Comparison of ENCODE assay signal across 1 cellular context in the genomic region with DNA sequence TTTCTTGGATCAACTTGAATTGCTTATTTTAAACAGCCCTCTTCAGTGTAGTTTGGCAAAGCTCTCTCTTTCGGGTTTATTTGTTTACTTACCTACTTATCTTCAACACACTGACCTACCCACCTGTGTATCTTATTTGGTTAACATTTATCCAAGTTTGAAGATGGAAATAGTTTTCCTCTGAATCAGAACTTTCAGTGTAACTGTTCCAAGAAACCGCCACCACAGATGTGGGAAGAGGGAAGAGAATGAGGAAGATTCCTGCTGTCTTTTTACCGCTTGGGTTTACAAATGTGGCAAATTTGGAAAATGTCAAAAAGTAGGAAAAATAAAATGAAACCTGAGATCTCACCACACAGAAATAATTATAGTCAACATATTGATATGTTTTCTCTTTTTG.
A peak's percentile ranks its signal among the peaks of the same experiment; 100 is the strongest.
TF ChIP-seq lines count a peak whose summit lies in the region.

No MANE protein-coding gene starts in this region.

TF ChIP-seq in HepG2, 621 proteins besides CTCF, POLR2A, EP300 and RAD21 (continued from another document and continues in another):
- TF ChIP-seq ZBTB39 (CRISPR knock-in tag; IDR thresholded peaks at IDR 0.05) (no peak), ZNF136 (CRISPR knock-in tag; IDR thresholded peaks at IDR 0.05; ENCODE audit: low read depth) (no peak), AGO2 (optimal IDR thresholded peaks at IDR 0.05; ENCODE audit: low read depth, low read length) (no peak), KLF9 (CRISPR knock-in tag; IDR thresholded peaks at IDR 0.05; ENCODE audit: low read depth) (no peak), HMGA1 (CRISPR knock-in tag; conservative IDR thresholded peaks at IDR 0.05) (no peak), MAZ (IDR thresholded peaks at IDR 0.05; ENCODE audit: borderline replicate concordance, low read depth, low read length) (no peak), MAZ (CRISPR knock-in tag; IDR thresholded peaks at IDR 0.05; ENCODE audit: low read depth) (no peak), PAWR (CRISPR knock-in tag; IDR thresholded peaks at IDR 0.05; ENCODE audit: borderline replicate concordance) (no peak), SP4 (CRISPR knock-in tag; IDR thresholded peaks at IDR 0.05) (no peak), ZNF878 (CRISPR knock-in tag; IDR thresholded peaks at IDR 0.05) (peak; percentile 65; the same call in 1 of the 2 replicates), CSRNP2 (CRISPR knock-in tag; conservative IDR thresholded peaks at IDR 0.05; ENCODE audit: low read depth) (no peak), ZBTB44 (CRISPR knock-in tag; IDR thresholded peaks at IDR 0.05) (no peak), PLRG1 (conservative IDR thresholded peaks at IDR 0.05) (no peak), NFYB (CRISPR knock-in tag; IDR thresholded peaks at IDR 0.05) (no peak), TAF15 (IDR thresholded peaks at IDR 0.05; ENCODE audit: low read depth, low read length, poor library complexity, severe bottlenecking) (no peak), ZNF263 (CRISPR knock-in tag; IDR thresholded peaks at IDR 0.05) (no peak), DDIT3 (CRISPR knock-in tag; IDR thresholded peaks at IDR 0.05) (no peak), ZNF138 (CRISPR knock-in tag; IDR thresholded peaks at IDR 0.05; ENCODE audit: low read depth) (no peak), HIVEP1 (CRISPR knock-in tag; IDR thresholded peaks at IDR 0.05) (no peak), TRIM24 (CRISPR knock-in tag; IDR thresholded peaks at IDR 0.05) (no peak), KLF11 (CRISPR knock-in tag; IDR thresholded peaks at IDR 0.05) (no peak; the same call in 1 of the 2 replicates), CBX2 (IDR thresholded peaks at IDR 0.05; ENCODE audit: low read depth, low read length) (no peak), CBX2 (CRISPR knock-in tag; IDR thresholded peaks at IDR 0.05; ENCODE audit: low read depth) (no peak), NR2F1 (CRISPR knock-in tag; IDR thresholded peaks at IDR 0.05) (0 out of 4 replicates have a peak, but pooled peaks of 1 of the 2 experiments have one; percentile 23), PRPF4 (IDR thresholded peaks at IDR 0.05; ENCODE audit: low read depth, low read length, poor library complexity, severe bottlenecking) (no peak), ZSCAN21 (CRISPR knock-in tag; IDR thresholded peaks at IDR 0.05; ENCODE audit: borderline replicate concordance) (no peak), GATAD1 (CRISPR knock-in tag; IDR thresholded peaks at IDR 0.05) (0 out of 2 replicates have a peak, but pooled peaks have one; percentile 48), STAG1 (CRISPR knock-in tag; IDR thresholded peaks at IDR 0.05) (peak; percentile 4; the same call in 1 of the 2 replicates), CAMTA2 (CRISPR knock-in tag; IDR thresholded peaks at IDR 0.05; ENCODE audit: borderline replicate concordance) (no peak), PTBP1 (IDR thresholded peaks at IDR 0.05; ENCODE audit: low read depth, low read length, poor library complexity, severe bottlenecking) (no peak), ZNF615 (CRISPR knock-in tag; IDR thresholded peaks at IDR 0.05; ENCODE audit: borderline replicate concordance) (no peak), ZNF564 (CRISPR knock-in tag; IDR thresholded peaks at IDR 0.05) (no peak), PHF5A (CRISPR knock-in tag; IDR thresholded peaks at IDR 0.05; ENCODE audit: low read depth, unreplicated experiment) (peak; percentile 46), HMG20A (CRISPR knock-in tag; IDR thresholded peaks at IDR 0.05; ENCODE audit: borderline replicate concordance) (peak; percentile 95), ONECUT2 (CRISPR knock-in tag; IDR thresholded peaks at IDR 0.05) (no peak), SRSF1 (optimal IDR thresholded peaks at IDR 0.05; ENCODE audit: low read depth, low read length) (no peak)
- TF ChIP-seq, protein P1, sequence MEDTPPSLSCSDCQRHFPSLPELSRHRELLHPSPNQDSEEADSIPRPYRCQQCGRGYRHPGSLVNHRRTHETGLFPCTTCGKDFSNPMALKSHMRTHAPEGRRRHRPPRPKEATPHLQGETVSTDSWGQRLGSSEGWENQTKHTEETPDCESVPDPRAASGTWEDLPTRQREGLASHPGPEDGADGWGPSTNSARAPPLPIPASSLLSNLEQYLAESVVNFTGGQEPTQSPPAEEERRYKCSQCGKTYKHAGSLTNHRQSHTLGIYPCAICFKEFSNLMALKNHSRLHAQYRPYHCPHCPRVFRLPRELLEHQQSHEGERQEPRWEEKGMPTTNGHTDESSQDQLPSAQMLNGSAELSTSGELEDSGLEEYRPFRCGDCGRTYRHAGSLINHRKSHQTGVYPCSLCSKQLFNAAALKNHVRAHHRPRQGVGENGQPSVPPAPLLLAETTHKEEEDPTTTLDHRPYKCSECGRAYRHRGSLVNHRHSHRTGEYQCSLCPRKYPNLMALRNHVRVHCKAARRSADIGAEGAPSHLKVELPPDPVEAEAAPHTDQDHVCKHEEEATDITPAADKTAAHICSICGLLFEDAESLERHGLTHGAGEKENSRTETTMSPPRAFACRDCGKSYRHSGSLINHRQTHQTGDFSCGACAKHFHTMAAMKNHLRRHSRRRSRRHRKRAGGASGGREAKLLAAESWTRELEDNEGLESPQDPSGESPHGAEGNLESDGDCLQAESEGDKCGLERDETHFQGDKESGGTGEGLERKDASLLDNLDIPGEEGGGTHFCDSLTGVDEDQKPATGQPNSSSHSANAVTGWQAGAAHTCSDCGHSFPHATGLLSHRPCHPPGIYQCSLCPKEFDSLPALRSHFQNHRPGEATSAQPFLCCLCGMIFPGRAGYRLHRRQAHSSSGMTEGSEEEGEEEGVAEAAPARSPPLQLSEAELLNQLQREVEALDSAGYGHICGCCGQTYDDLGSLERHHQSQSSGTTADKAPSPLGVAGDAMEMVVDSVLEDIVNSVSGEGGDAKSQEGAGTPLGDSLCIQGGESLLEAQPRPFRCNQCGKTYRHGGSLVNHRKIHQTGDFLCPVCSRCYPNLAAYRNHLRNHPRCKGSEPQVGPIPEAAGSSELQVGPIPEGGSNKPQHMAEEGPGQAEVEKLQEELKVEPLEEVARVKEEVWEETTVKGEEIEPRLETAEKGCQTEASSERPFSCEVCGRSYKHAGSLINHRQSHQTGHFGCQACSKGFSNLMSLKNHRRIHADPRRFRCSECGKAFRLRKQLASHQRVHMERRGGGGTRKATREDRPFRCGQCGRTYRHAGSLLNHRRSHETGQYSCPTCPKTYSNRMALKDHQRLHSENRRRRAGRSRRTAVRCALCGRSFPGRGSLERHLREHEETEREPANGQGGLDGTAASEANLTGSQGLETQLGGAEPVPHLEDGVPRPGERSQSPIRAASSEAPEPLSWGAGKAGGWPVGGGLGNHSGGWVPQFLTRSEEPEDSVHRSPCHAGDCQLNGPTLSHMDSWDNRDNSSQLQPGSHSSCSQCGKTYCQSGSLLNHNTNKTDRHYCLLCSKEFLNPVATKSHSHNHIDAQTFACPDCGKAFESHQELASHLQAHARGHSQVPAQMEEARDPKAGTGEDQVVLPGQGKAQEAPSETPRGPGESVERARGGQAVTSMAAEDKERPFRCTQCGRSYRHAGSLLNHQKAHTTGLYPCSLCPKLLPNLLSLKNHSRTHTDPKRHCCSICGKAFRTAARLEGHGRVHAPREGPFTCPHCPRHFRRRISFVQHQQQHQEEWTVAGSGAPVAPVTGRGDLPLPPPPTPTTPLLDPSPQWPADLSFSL (CRISPR knock-in tag; IDR thresholded peaks at IDR 0.05), result no peak
- TF ChIP-seq, protein P2, sequence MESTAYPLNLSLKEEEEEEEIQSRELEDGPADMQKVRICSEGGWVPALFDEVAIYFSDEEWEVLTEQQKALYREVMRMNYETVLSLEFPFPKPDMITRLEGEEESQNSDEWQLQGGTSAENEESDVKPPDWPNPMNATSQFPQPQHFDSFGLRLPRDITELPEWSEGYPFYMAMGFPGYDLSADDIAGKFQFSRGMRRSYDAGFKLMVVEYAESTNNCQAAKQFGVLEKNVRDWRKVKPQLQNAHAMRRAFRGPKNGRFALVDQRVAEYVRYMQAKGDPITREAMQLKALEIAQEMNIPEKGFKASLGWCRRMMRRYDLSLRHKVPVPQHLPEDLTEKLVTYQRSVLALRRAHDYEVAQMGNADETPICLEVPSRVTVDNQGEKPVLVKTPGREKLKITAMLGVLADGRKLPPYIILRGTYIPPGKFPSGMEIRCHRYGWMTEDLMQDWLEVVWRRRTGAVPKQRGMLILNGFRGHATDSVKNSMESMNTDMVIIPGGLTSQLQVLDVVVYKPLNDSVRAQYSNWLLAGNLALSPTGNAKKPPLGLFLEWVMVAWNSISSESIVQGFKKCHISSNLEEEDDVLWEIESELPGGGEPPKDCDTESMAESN (CRISPR knock-in tag; conservative IDR thresholded peaks at IDR 0.05), result no peak
- TF ChIP-seq, protein P3, sequence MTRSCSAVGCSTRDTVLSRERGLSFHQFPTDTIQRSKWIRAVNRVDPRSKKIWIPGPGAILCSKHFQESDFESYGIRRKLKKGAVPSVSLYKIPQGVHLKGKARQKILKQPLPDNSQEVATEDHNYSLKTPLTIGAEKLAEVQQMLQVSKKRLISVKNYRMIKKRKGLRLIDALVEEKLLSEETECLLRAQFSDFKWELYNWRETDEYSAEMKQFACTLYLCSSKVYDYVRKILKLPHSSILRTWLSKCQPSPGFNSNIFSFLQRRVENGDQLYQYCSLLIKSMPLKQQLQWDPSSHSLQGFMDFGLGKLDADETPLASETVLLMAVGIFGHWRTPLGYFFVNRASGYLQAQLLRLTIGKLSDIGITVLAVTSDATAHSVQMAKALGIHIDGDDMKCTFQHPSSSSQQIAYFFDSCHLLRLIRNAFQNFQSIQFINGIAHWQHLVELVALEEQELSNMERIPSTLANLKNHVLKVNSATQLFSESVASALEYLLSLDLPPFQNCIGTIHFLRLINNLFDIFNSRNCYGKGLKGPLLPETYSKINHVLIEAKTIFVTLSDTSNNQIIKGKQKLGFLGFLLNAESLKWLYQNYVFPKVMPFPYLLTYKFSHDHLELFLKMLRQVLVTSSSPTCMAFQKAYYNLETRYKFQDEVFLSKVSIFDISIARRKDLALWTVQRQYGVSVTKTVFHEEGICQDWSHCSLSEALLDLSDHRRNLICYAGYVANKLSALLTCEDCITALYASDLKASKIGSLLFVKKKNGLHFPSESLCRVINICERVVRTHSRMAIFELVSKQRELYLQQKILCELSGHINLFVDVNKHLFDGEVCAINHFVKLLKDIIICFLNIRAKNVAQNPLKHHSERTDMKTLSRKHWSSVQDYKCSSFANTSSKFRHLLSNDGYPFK (CRISPR knock-in tag; IDR thresholded peaks at IDR 0.05; ENCODE audit: borderline replicate concordance), result no peak
- TF ChIP-seq, protein P4, sequence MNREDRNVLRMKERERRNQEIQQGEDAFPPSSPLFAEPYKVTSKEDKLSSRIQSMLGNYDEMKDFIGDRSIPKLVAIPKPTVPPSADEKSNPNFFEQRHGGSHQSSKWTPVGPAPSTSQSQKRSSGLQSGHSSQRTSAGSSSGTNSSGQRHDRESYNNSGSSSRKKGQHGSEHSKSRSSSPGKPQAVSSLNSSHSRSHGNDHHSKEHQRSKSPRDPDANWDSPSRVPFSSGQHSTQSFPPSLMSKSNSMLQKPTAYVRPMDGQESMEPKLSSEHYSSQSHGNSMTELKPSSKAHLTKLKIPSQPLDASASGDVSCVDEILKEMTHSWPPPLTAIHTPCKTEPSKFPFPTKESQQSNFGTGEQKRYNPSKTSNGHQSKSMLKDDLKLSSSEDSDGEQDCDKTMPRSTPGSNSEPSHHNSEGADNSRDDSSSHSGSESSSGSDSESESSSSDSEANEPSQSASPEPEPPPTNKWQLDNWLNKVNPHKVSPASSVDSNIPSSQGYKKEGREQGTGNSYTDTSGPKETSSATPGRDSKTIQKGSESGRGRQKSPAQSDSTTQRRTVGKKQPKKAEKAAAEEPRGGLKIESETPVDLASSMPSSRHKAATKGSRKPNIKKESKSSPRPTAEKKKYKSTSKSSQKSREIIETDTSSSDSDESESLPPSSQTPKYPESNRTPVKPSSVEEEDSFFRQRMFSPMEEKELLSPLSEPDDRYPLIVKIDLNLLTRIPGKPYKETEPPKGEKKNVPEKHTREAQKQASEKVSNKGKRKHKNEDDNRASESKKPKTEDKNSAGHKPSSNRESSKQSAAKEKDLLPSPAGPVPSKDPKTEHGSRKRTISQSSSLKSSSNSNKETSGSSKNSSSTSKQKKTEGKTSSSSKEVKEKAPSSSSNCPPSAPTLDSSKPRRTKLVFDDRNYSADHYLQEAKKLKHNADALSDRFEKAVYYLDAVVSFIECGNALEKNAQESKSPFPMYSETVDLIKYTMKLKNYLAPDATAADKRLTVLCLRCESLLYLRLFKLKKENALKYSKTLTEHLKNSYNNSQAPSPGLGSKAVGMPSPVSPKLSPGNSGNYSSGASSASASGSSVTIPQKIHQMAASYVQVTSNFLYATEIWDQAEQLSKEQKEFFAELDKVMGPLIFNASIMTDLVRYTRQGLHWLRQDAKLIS (CRISPR knock-in tag; IDR thresholded peaks at IDR 0.05), result no peak
